Comparison of ENCODE assay signal across 8 cellular contexts in genomic region chr3:53161345-53161819, GRCh38. TPM values are rescaled to one million over a fixed set of nuclear protein-coding genes. Genes with fewer than 3 reads are reported as not detected.
DNase-seq lines count a peak whose midpoint lies in the region; ATAC-seq and TF ChIP-seq lines count a peak whose summit lies in the region.

No MANE protein-coding gene starts in this region.

- H3K27me3 ChIP-seq in kidney epithelial cell (ENCODE audit: control insufficient read depth, insufficient read depth, low read length) (peaks cover 4% of the 10 kb centered on the region), subcutaneous abdominal adipose tissue (ENCODE audit: control insufficient read depth in 5 of 5, insufficient read depth in 4 of 5, low read length in 5 of 5) (no peaks in the 10 kb centered on the region)

- DNase-seq in COLO668 (lab: John Stamatoyannopoulos, UW; ENCODE audit: unreplicated experiment) = peak; percentile 29
- peak; percentile 16 for DNase-seq in KBM-7
- DNase-seq in astrocyte of the hippocampus (ENCODE audit: low read depth, low spot score) = peak; percentile 42
- no peak for DNase-seq in kidney epithelial cell (ENCODE audit: low read depth)
- no peak for DNase-seq in NCI-H1694 (lab: John Stamatoyannopoulos, UW)

- peaks cover 24 to 83% (median 75%) of the 10 kb centered on the region in 5 donors for H3K4me1 ChIP-seq in subcutaneous abdominal adipose tissue (ENCODE audit: control insufficient read depth in 5 of 5, insufficient read depth in 5 of 5, low read length in 5 of 5)

- ATAC-seq in GM21390 (IDR thresholded peaks at IDR 0.05; ENCODE audit: unreplicated experiment) = peak; percentile 6
- no peak for ATAC-seq in GM18505 (IDR thresholded peaks at IDR 0.05; ENCODE audit: unreplicated experiment)

- H3K4me3 ChIP-seq in kidney epithelial cell (ENCODE audit: low read depth, low read length) (peak overlapping the region; percentile 63), subcutaneous abdominal adipose tissue (ENCODE audit: low read depth in 1 of 5, low read length in 5 of 5) (peak overlapping the region in 4 of 5 donors; percentile 74 to 87 (median 80))

- H3K9me3 ChIP-seq in subcutaneous abdominal adipose tissue (ENCODE audit: control insufficient read depth in 5 of 5, low read length in 5 of 5) = no peaks in the 10 kb centered on the region

- peak overlapping the region in 4 of 5 donors; percentile 87 to 98 (median 95) for H3K9ac ChIP-seq in subcutaneous abdominal adipose tissue (ENCODE audit: low read length in 5 of 5)

- TF ChIP-seq CTCF in kidney epithelial cell (IDR thresholded peaks at IDR 0.05; ENCODE audit: insufficient read depth, low read length, poor library complexity, severe bottlenecking) = no peak

- peak overlapping the region; percentile 78 for H3K27ac ChIP-seq in subcutaneous abdominal adipose tissue (ENCODE audit: low read depth, low read length)

- TF ChIP-seq POLR2A in GM18505 (IDR thresholded peaks at IDR 0.05; ENCODE audit: borderline replicate concordance, extremely low read depth, insufficient read depth, insufficient read length) = no peak

- in situ Hi-C loops in KBM-7 (cut with MboI; ENCODE audit: low pct_unique_long_range_greater_than_20kb, low sequenced_read_pairs) = no loop called here

- no peaks in the 10 kb centered on the region for H3K36me3 ChIP-seq in kidney epithelial cell (ENCODE audit: control insufficient read depth, insufficient read depth, low read length)
- peaks cover 0 to 18% (median 4%) of the 10 kb centered on the region in 5 donors for H3K36me3 ChIP-seq in subcutaneous abdominal adipose tissue (ENCODE audit: control insufficient read depth in 5 of 5, insufficient read depth in 5 of 5, low read length in 5 of 5)

RNA-seq across cellular contexts. Expression of gene PRKCD, which starts 0.4 kb away (rescaled TPM):
- 6.9 and 10.1 TPM in 2 replicates for total RNA-seq in kidney epithelial cell

RNA-seq across cellular contexts. Expression of gene RFT1, which starts 31.1 kb away (rescaled TPM):
- total RNA-seq in kidney epithelial cell = 18.6 and 20.3 TPM in 2 replicates

Comparison
In these comparisons a context has a peak if more than half of its experiments do, and no peak if none do; other contexts are left out.
1. DNase-seq: peak in COLO668 (single experiment), KBM-7 (single experiment) and astrocyte of the hippocampus (single experiment); none in kidney epithelial cell (single experiment) and NCI-H1694 (single experiment).